11 cellular contexts compared by ENCODE assay signal in genomic region chr16:1989209-1989825, GRCh38. TPM values are rescaled to one million over a fixed set of nuclear protein-coding genes. Genes with fewer than 3 reads are reported as not detected.
A peak's percentile ranks its signal among the peaks of the same experiment; 100 is the strongest.
DNase-seq lines count a peak whose midpoint lies in the region; ATAC-seq and TF ChIP-seq lines count a peak whose summit lies in the region.
"Had no signal": no experiment of that assay in that cellular context is flagged by ENCODE, and none has a peak within 500 bp of the region (broad histone marks: within the 10 kb centered on the region; RNA-seq: fewer than 3 reads in every experiment).

No MANE protein-coding gene starts in this region.

- no peak for TF ChIP-seq CTCF in endodermal cell (conservative IDR thresholded peaks at IDR 0.05)

- no peak overlapping the region for H3K9ac ChIP-seq in endodermal cell (ENCODE audit: extremely low read depth, low read length, poor library complexity, severe bottlenecking)

- peak overlapping the region; percentile 54 for H3K4me3 Mint-ChIP-seq in activated T-cell treated with anti-CD3 and anti-CD28 coated beads, Interleukin-2, amount 50 U/mL, for 4 hours
- H3K4me3 Mint-ChIP-seq in endodermal cell: peak overlapping the region; percentile 53
- H3K4me3 Mint-ChIP-seq in stimulated activated memory B cell treated with anti-CD40 and anti-IgM and Interleukin-4, amounts not matched to agents 10 μg/mL and 1 μg/mL and 100 μg/mL, for 72 hours: peak overlapping the region; percentile 62

- no peak for DNase-seq in activated T-cell treated with anti-CD3 and anti-CD28 coated beads, Interleukin-2, amount 50 U/mL, for 4 hours
- DNase-seq in activated T-cell treated with anti-CD3 and anti-CD28 coated beads, Interleukin-2, amount 50 U/mL, for 1 hour: no peak
- DNase-seq in NCI-H345 treated with DMSO at 0.1 percent for 48 hours (lab: John Stamatoyannopoulos, UW; ENCODE audit: unreplicated experiment) (peak; percentile 34), endodermal cell (peak; percentile 79), NCI-H774 (lab: John Stamatoyannopoulos, UW) (no peak)
- DNase-seq in stimulated activated CD4-positive, alpha-beta T cell treated with anti-CD3 and anti-CD28 coated beads, Interleukin-12 subunit alpha, Interleukin-12 subunit beta, amount 100 ng/mL, for 4 hours: no peak
- DNase-seq: NK-92 treated with Interleukin-12 subunit alpha and Interleukin-12 subunit beta, amount 100 ng/mL, for 24 hours; occipital lobe had no signal

- peaks cover 11% of the 10 kb centered on the region for H3K27me3 Mint-ChIP-seq in activated T-cell treated with anti-CD3 and anti-CD28 coated beads, Interleukin-2, amount 50 U/mL, for 4 hours (ENCODE audit: low read depth)
- peaks cover 41% of the 10 kb centered on the region for H3K27me3 Mint-ChIP-seq in endodermal cell (ENCODE audit: insufficient read depth)
- H3K27me3 Mint-ChIP-seq in stimulated activated memory B cell treated with anti-CD40 and anti-IgM and Interleukin-4, amounts not matched to agents 10 μg/mL and 1 μg/mL and 100 μg/mL, for 72 hours: no peaks in the 10 kb centered on the region

- no peak overlapping the region for H3K27ac ChIP-seq in endodermal cell (ENCODE audit: low read depth, low read length)

- H3K4me1 ChIP-seq in endodermal cell (ENCODE audit: control insufficient read depth, insufficient read depth, low read length): peaks cover 3% of the 10 kb centered on the region

- H3K27ac Mint-ChIP-seq in endodermal cell: no peak overlapping the region
- H3K27ac Mint-ChIP-seq in stimulated activated memory B cell treated with anti-CD40 and anti-IgM and Interleukin-4, amounts not matched to agents 10 μg/mL and 1 μg/mL and 100 μg/mL, for 72 hours: peak overlapping the region; percentile 67

- peaks cover 37% of the 10 kb centered on the region for H3K27me3 ChIP-seq in endodermal cell (ENCODE audit: control insufficient read depth, insufficient read depth, low read length, poor library complexity, severe bottlenecking)

- no peaks in the 10 kb centered on the region for H3K9me3 ChIP-seq in endodermal cell (ENCODE audit: control insufficient read depth, low read length)

- H3K9me3 Mint-ChIP-seq in activated T-cell treated with anti-CD3 and anti-CD28 coated beads, Interleukin-2, amount 50 U/mL, for 4 hours: no peaks in the 10 kb centered on the region
- H3K9me3 Mint-ChIP-seq in endodermal cell: no peaks in the 10 kb centered on the region
- no peaks in the 10 kb centered on the region for H3K9me3 Mint-ChIP-seq in stimulated activated memory B cell treated with anti-CD40 and anti-IgM and Interleukin-4, amounts not matched to agents 10 μg/mL and 1 μg/mL and 100 μg/mL, for 72 hours

- peaks cover 31% of the 10 kb centered on the region for H3K4me1 Mint-ChIP-seq in activated T-cell treated with anti-CD3 and anti-CD28 coated beads, Interleukin-2, amount 50 U/mL, for 4 hours (ENCODE audit: low read depth)
- H3K4me1 Mint-ChIP-seq in endodermal cell: peaks cover 1% of the 10 kb centered on the region
- H3K4me1 Mint-ChIP-seq in stimulated activated memory B cell treated with anti-CD40 and anti-IgM and Interleukin-4, amounts not matched to agents 10 μg/mL and 1 μg/mL and 100 μg/mL, for 72 hours: peaks cover 58% of the 10 kb centered on the region

- H3K4me3 ChIP-seq in endodermal cell (ENCODE audit: low read length): peak overlapping the region; percentile 49

- 28 to 42% methylated on average over 15 to 24 of the region's 24 CpGs for WGBS in endodermal cell (ENCODE audit: insufficient coverage in 1 of 2, insufficient read length in 1 of 2), 2 experiments

- peaks cover 3% of the 10 kb centered on the region for H3K36me3 Mint-ChIP-seq in activated T-cell treated with anti-CD3 and anti-CD28 coated beads, Interleukin-2, amount 50 U/mL, for 4 hours (ENCODE audit: insufficient read depth)
- H3K36me3 Mint-ChIP-seq in endodermal cell (ENCODE audit: low read depth): peaks cover 10% of the 10 kb centered on the region
- peaks cover 18% of the 10 kb centered on the region for H3K36me3 Mint-ChIP-seq in stimulated activated memory B cell treated with anti-CD40 and anti-IgM and Interleukin-4, amounts not matched to agents 10 μg/mL and 1 μg/mL and 100 μg/mL, for 72 hours

- ATAC-seq in activated T-cell treated with anti-CD3 and anti-CD28 coated beads, Interleukin-2, amount 50 U/mL, for 4 hours: no peak
- no peak for ATAC-seq in stimulated activated memory B cell treated with anti-CD40 and anti-IgM and Interleukin-4, amounts not matched to agents 10 μg/mL and 1 μg/mL and 100 μg/mL, for 72 hours
- no peak for ATAC-seq in GM19035 (IDR thresholded peaks at IDR 0.05; ENCODE audit: unreplicated experiment)

- H3K36me3 ChIP-seq in endodermal cell (ENCODE audit: control insufficient read depth, insufficient read depth, low read length): peaks cover 22% of the 10 kb centered on the region

RNA-seq across cellular contexts. Expression of gene SYNGR3, which starts 0.5 kb away (rescaled TPM):
- 1 to 10 TPM; 2.7 to 4.3 (median 3.5) TPM for total RNA-seq in activated T-cell treated with anti-CD3 and anti-CD28 coated beads, Interleukin-2, amount 50 U/mL, for 4 hours
- total RNA-seq in endodermal cell: 10 to 100 TPM in 1 of 2 donors, 1 to 10 TPM in 1; 7.0 to 11.2 TPM
- 4.8 TPM for polyA plus RNA-seq in endodermal cell (2013, experiment 1 of 2)
- 3.7 TPM for polyA plus RNA-seq in endodermal cell (2013, experiment 2 of 2)

RNA-seq across cellular contexts. Expression of gene GFER, which starts 5.3 kb away (rescaled TPM):
- 10 to 100 TPM; 34.9 to 50.0 (median 47.2) TPM for total RNA-seq in activated T-cell treated with anti-CD3 and anti-CD28 coated beads, Interleukin-2, amount 50 U/mL, for 4 hours
- total RNA-seq in endodermal cell: 10 to 100 TPM; 40.3 to 45.5 TPM
- 26.2 TPM for polyA plus RNA-seq in endodermal cell (2013, experiment 1 of 2)
- 27.4 TPM for polyA plus RNA-seq in endodermal cell (2013, experiment 2 of 2)

RNA-seq across cellular contexts. Expression of gene NOXO1, which starts 8.0 kb away (rescaled TPM):
- under 1 TPM in 1 of 3 donors, not detected in 2; 0.35 TPM for total RNA-seq in activated T-cell treated with anti-CD3 and anti-CD28 coated beads, Interleukin-2, amount 50 U/mL, for 4 hours
- under 1 TPM in 1 of 2 donors, not detected in 1; 0.42 TPM for total RNA-seq in endodermal cell
- polyA plus RNA-seq in endodermal cell (2013, experiment 1 of 2): 0.71 TPM
- 0.58 TPM for polyA plus RNA-seq in endodermal cell (2013, experiment 2 of 2)
- total RNA-seq: cardiac septum had no signal

RNA-seq across cellular contexts. Expression of gene TBL3, which starts 17.5 kb away (rescaled TPM):
- 100 to 1,000 TPM; 146 to 159 (median 156) TPM for total RNA-seq in activated T-cell treated with anti-CD3 and anti-CD28 coated beads, Interleukin-2, amount 50 U/mL, for 4 hours
- 10 to 100 TPM; 43.4 to 49.7 TPM for total RNA-seq in endodermal cell
- 39.0 TPM for polyA plus RNA-seq in endodermal cell (2013, experiment 1 of 2)
- polyA plus RNA-seq in endodermal cell (2013, experiment 2 of 2): 38.0 TPM

RNA-seq across cellular contexts. Expression of gene ZNF598, which starts 20.3 kb away (rescaled TPM):
- total RNA-seq in activated T-cell treated with anti-CD3 and anti-CD28 coated beads, Interleukin-2, amount 50 U/mL, for 4 hours: 100 to 1,000 TPM; 118 to 127 (median 126) TPM
- total RNA-seq in endodermal cell: 10 to 100 TPM; 45.6 to 49.5 TPM
- 33.5 TPM for polyA plus RNA-seq in endodermal cell (2013, experiment 1 of 2)
- 27.9 TPM for polyA plus RNA-seq in endodermal cell (2013, experiment 2 of 2)

Comparison
In these comparisons a context has a peak if more than half of its experiments do, and no peak if none do; other contexts are left out.
1. DNase-seq: peak in NCI-H345 treated with DMSO at 0.1 percent for 48 hours (single experiment) and endodermal cell (single experiment); none in activated T-cell treated with anti-CD3 and anti-CD28 coated beads, Interleukin-2, amount 50 U/mL, for 4 hours (single experiment), activated T-cell treated with anti-CD3 and anti-CD28 coated beads, Interleukin-2, amount 50 U/mL, for 1 hour (single experiment), NCI-H774 (single experiment) and stimulated activated CD4-positive, alpha-beta T cell treated with anti-CD3 and anti-CD28 coated beads, Interleukin-12 subunit alpha, Interleukin-12 subunit beta, amount 100 ng/mL, for 4 hours (single experiment).
2. Peak in every context shown above with its lines, with median percentiles within 50 percentile points of each other: H3K4me3 Mint-ChIP-seq.